Comparison of ENCODE assay signal across 10 cellular contexts in genomic region chrX:154968353-154968752, GRCh38.
"Had no signal": no experiment of that assay in that cellular context is flagged by ENCODE, and none has a peak within 500 bp of the region (broad histone marks: within the 10 kb centered on the region; RNA-seq: fewer than 3 reads in every experiment).

No MANE protein-coding gene starts in this region.

- DNase-seq: GOT3, H7, H9, HFFc6 had no signal

- ATAC-seq: GM23338, HCT116 had no signal

- H3K4me2 ChIP-seq: GM23338 had no signal

- H3K27ac ChIP-seq: GM23248 had no signal

- H2AFZ ChIP-seq: GM23248, GM23338 had no signal

- FAIRE-seq: H1, H54 had no signal

- H3K36me3 ChIP-seq: HAP-1 had no signal

- H3K4me1 ChIP-seq: HAP-1 had no signal

- H3K4me3 ChIP-seq: GM23248, GM23338, HAP-1 had no signal

- H3K9me3 ChIP-seq: HAP-1 had no signal

- H3K9ac ChIP-seq: GM23248 had no signal
